In genomic region chr14:75003250-75004027, GRCh38 we compare ENCODE assay signal across 8 cellular contexts. TPM values are rescaled to one million over a fixed set of nuclear protein-coding genes. Genes with fewer than 3 reads are reported as not detected.
A peak's percentile ranks its signal among the peaks of the same experiment; 100 is the strongest.
DNase-seq lines count a peak whose midpoint lies in the region; FAIRE-seq and TF ChIP-seq lines count a peak whose summit lies in the region.

No MANE protein-coding gene starts in this region.

- FAIRE-seq in GM12891 (lab: Jason Lieb, UNC) = peak; percentile 66

- no peaks in the 10 kb centered on the region for H3K36me3 ChIP-seq in ovary

- intact Hi-C loops in ovary (cut with DNase I) = no loop called here

- TF ChIP-seq POLR2A in GM12891 (IDR thresholded peaks at IDR 0.05; ENCODE audit: low read depth, low read length) = no peak
- TF ChIP-seq POLR2A in ovary (IDR thresholded peaks at IDR 0.05) = no peak

- 8 to 10% (median 10%) methylated on average over 18 of the region's 18 CpGs for WGBS in ovary, 3 donors

- no peak for TF ChIP-seq CTCF in epithelial cell of esophagus (IDR thresholded peaks at IDR 0.05; ENCODE audit: insufficient read depth, low read depth, low read length, missing control alignments)
- no peak for TF ChIP-seq CTCF in ovary (IDR thresholded peaks at IDR 0.05)

- no peaks in the 10 kb centered on the region for H3K27me3 ChIP-seq in ovary

- H3K9me3 ChIP-seq in ovary = no peaks in the 10 kb centered on the region

- H3K4me3 ChIP-seq in epithelial cell of esophagus (ENCODE audit: low read length) = peak overlapping the region; percentile 82
- H3K4me3 ChIP-seq in ovary = peak overlapping the region; percentile 51

- TF ChIP-seq EP300 in ovary (IDR thresholded peaks at IDR 0.05) = no peak

- peaks cover 5% of the 10 kb centered on the region for H3K4me1 ChIP-seq in ovary (ENCODE audit: insufficient read depth)

- H3K27ac ChIP-seq in ovary = no peak overlapping the region

- DNase-seq in GM12891 (ENCODE audit: insufficient read length, low spot score) = no peak
- DNase-seq in RKO (ENCODE audit: low spot score) = peak; percentile 43
- no peak for DNase-seq in epithelial cell of esophagus (ENCODE audit: low read depth)
- DNase-seq in ovary = no peak
- no peak for DNase-seq in stimulated activated CD4-positive, alpha-beta T cell treated with anti-CD3 and anti-CD28 coated beads, Interleukin-4, amount 100 ng/mL, for 1 hour
- no peak for DNase-seq in islet precursor cell
- no peak for DNase-seq in NCI-H1930 (lab: John Stamatoyannopoulos, UW)
- no peak for DNase-seq in GDM1 (lab: John Stamatoyannopoulos, UW)

TF ChIP-seq in GM12891, 5 proteins besides CTCF, POLR2A, EP300 and RAD21:
- no peak for TF ChIP-seq TAF1 (IDR thresholded peaks at IDR 0.05; ENCODE audit: low read depth, low read length)
- no peak for TF ChIP-seq PAX5 (IDR thresholded peaks at IDR 0.05; ENCODE audit: insufficient read depth, low read length, severe bottlenecking)
- TF ChIP-seq SPI1 (IDR thresholded peaks at IDR 0.05; ENCODE audit: low read depth, low read length) = no peak
- no peak for TF ChIP-seq POU2F2 (IDR thresholded peaks at IDR 0.05; ENCODE audit: low read depth, low read length)
- no peak; the same call in 1 of the 2 replicates for TF ChIP-seq POLR2AphosphoS5 (IDR thresholded peaks at IDR 0.05; ENCODE audit: low read depth, low read length)
TF ChIP-seq in GM12891: peak in this region for 0.

RNA-seq across cellular contexts. Expression of gene EIF2B2, which starts 0.7 kb away (rescaled TPM):
- 49.2 TPM for polyA plus RNA-seq in GM12891 (2012; ENCODE audit: low read depth, missing spikeins)
- total RNA-seq in ovary = 10 to 100 TPM in 6 of 7 donors, 1 to 10 TPM in 1; 8.8 to 33.3 (median 29.6) TPM
- 10 to 100 TPM; 30.6 to 59.9 TPM for polyA plus RNA-seq in ovary

RNA-seq across cellular contexts. Expression of gene MLH3, which starts 47.8 kb away (rescaled TPM):
- 11.2 TPM for polyA plus RNA-seq in GM12891 (2012; ENCODE audit: low read depth, missing spikeins)
- total RNA-seq in ovary = 10 to 100 TPM; 21.7 to 36.4 (median 26.8) TPM
- polyA plus RNA-seq in ovary = 10 to 100 TPM; 14.8 to 18.7 TPM

RNA-seq across cellular contexts. Expression of gene PGF, which starts 48.0 kb away (rescaled TPM):
- polyA plus RNA-seq in GM12891 (2012; ENCODE audit: low read depth, missing spikeins) = 3.9 TPM
- 10 to 100 TPM in 1 of 7 donors, 1 to 10 TPM in 5, not detected in 1; 1.8 to 14.0 (median 3.1) TPM for total RNA-seq in ovary
- polyA plus RNA-seq in ovary = 1 to 10 TPM; 4.5 to 5.7 TPM
